ENCODE assay signal across 21 cellular contexts in the genomic region with DNA sequence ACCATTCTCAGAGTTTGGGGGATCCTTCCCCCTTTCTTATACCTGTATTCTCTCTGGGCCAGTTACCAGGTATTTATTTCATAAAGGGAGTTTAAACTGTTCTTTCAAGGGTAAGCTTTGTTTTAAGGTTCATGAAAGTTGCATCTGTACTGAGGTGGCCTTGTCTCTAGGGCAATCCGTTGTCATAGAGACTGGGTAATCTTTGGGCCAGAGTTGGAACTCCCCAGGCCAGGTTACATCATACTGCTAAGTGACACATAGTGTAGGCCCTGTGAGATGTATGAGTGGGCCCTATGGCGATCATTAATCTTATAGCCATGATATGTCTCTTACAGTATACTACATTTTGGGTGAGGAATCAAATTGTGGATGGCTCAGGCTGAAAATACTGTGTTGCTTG.
"Had no signal": no experiment of that assay in that cellular context is flagged by ENCODE, and none has a peak within 500 bp of the region (broad histone marks: within the 10 kb centered on the region; RNA-seq: fewer than 3 reads in every experiment).

No MANE protein-coding gene starts in this region.

- FAIRE-seq: colon, pancreas, small intestine had no signal

- H3K4me3 ChIP-seq: hepatocyte, pancreas, right lobe of liver, stomach had no signal

- H3K4me2 ChIP-seq: hepatocyte had no signal

- ATAC-seq: activated CD8-positive, alpha-beta T cell treated with anti-CD3 and anti-CD28 coated beads for 36 hours; activated naive CD8-positive, alpha-beta T cell treated with anti-CD3 and anti-CD28 coated beads, Interleukin-2, amount 50 U/mL, for 24 hours; naive thymus-derived CD8-positive, alpha-beta T cell; pancreas had no signal

- H3K4me1 ChIP-seq: pancreas, right lobe of liver, stomach had no signal

- H3K27me3 ChIP-seq: brain microvascular endothelial cell, hepatocyte, pancreas, right lobe of liver, stomach had no signal

- H3K79me2 ChIP-seq: hepatocyte had no signal

- DNase-seq: activated CD4-positive, alpha-beta T cell treated with anti-CD3 and anti-CD28 coated beads for 48 hours; activated CD4-positive, CD25-positive, alpha-beta regulatory T cell; activated CD8-positive, alpha-beta T cell treated with anti-CD3 and anti-CD28 coated beads for 36 hours; activated naive CD4-positive, alpha-beta T cell treated with anti-CD3 and anti-CD28 coated beads, Interleukin-2, amount 10 ng/mL, durations not matched to agents 7 days and 5 days; activated naive CD8-positive, alpha-beta T cell treated with anti-CD3 and anti-CD28 coated beads, Interleukin-2, amount 50 U/mL, for 24 hours; activated T-cell treated with anti-CD3 and anti-CD28 coated beads, Interleukin-2, amount 50 U/mL, for 1 hour; anterior cingulate cortex; brain microvascular endothelial cell; central memory CD4-positive, alpha-beta T cell; endodermal cell; foreskin fibroblast; naive thymus-derived CD8-positive, alpha-beta T cell; pancreas; right lobe of liver; small intestine; stimulated activated CD4-positive, alpha-beta T cell treated with anti-CD3 and anti-CD28 coated beads, Interleukin-15, amount 100 ng/mL, for 24 hours; stimulated activated CD4-positive, alpha-beta T cell treated with anti-CD3 and anti-CD28 coated beads, Interleukin-2, amount 100 ng/mL, for 48 hours; stomach had no signal

- H3K9me3 ChIP-seq: pancreas, right lobe of liver, stomach had no signal

- H2AFZ ChIP-seq: hepatocyte had no signal

- H3K27ac ChIP-seq: brain microvascular endothelial cell, epithelial cell of prostate, hepatocyte, pancreas, right lobe of liver, stomach had no signal

- H3K36me3 ChIP-seq: brain microvascular endothelial cell, pancreas, right lobe of liver, stomach had no signal
